ENCODE assay signal across 14 cellular contexts in genomic region chr18:33051397-33051796, GRCh38.
DNase-seq lines count a peak whose midpoint lies in the region; ATAC-seq, FAIRE-seq and TF ChIP-seq lines count a peak whose summit lies in the region.
"Had no signal": no experiment of that assay in that cellular context is flagged by ENCODE, and none has a peak within 500 bp of the region (broad histone marks: within the 10 kb centered on the region; RNA-seq: fewer than 3 reads in every experiment).

No MANE protein-coding gene starts in this region.

- H3K4me1 Mint-ChIP-seq in progenitor cell of endocrine pancreas (ENCODE audit: low read depth) = peaks cover 4% of the 10 kb centered on the region
- H3K4me1 Mint-ChIP-seq: stimulated activated naive CD8-positive, alpha-beta T cell treated with anti-CD3 and anti-CD28 coated beads, Interleukin-15, amount 100 ng/mL, for 72 hours had no signal

- no peak for TF ChIP-seq RAD21 in HepG2 (CRISPR knock-in tag; IDR thresholded peaks at IDR 0.05)

- no peak overlapping the region for H3K9ac ChIP-seq in HepG2 (ENCODE audit: insufficient read depth, low read depth, low read length)
- no peak overlapping the region for H3K9ac ChIP-seq in kidney (ENCODE audit: low read length in 2 of 2)

- H4K20me1 ChIP-seq in HepG2 (ENCODE audit: insufficient read depth, low read length) = no peaks in the 10 kb centered on the region

- H3K36me3 ChIP-seq in HepG2 (replicated peaks in 1 of 2; ENCODE audit: control insufficient read depth in 1 of 2, insufficient read depth in 2 of 2, low read length in 2 of 2) (no peaks in the 10 kb centered on the region), right lobe of liver (no peaks in the 10 kb centered on the region), kidney (ENCODE audit: control insufficient read depth in 1 of 2, insufficient read depth in 2 of 2, low read length in 2 of 2) (no peaks in the 10 kb centered on the region)

- FAIRE-seq in HepG2 (lab: Jason Lieb, UNC) = no peak
- no peak for FAIRE-seq in kidney (lab: Jason Lieb, UNC)
- FAIRE-seq: A549 had no signal

- H3K27me3 ChIP-seq in HepG2 (ENCODE audit: control insufficient read depth in 1 of 2, insufficient read depth in 2 of 2, low read length in 2 of 2) (no peaks in the 10 kb centered on the region; a peak in 1 of 5 replicates), right lobe of liver (no peaks in the 10 kb centered on the region)

- WGBS in HepG2 (ENCODE audit: low lambda C conversion rate) = 1% methylated on average over 5 of the region's 5 CpGs
- 40% methylated on average over 5 of the region's 5 CpGs for WGBS in right lobe of liver (ENCODE audit: insufficient coverage, low coverage, low lambda C conversion rate, missing lambda C conversion rate)

- H2AFZ ChIP-seq in HepG2 (ENCODE audit: low read length) = no peak overlapping the region

- POLR2A ChIA-PET in HepG2 (lab: Yijun Ruan, JAX) = no interaction called here

- H3K27ac Mint-ChIP-seq in progenitor cell of endocrine pancreas = no peak overlapping the region
- H3K27ac Mint-ChIP-seq: effector memory CD8-positive, alpha-beta T cell; stimulated activated naive CD8-positive, alpha-beta T cell treated with anti-CD3 and anti-CD28 coated beads, Interleukin-15, amount 100 ng/mL, for 72 hours had no signal

- H3K4me2 ChIP-seq in HepG2 (ENCODE audit: low read depth, low read length) = no peak overlapping the region
- H3K4me2 ChIP-seq: A549 had no signal

- ATAC-seq in HepG2 = no peak
- no peak for ATAC-seq in right lobe of liver
- ATAC-seq in GM21737 (IDR thresholded peaks at IDR 0.05; ENCODE audit: unreplicated experiment) = no peak
- ATAC-seq: A549; effector memory CD8-positive, alpha-beta T cell; HCT116; stimulated activated naive CD8-positive, alpha-beta T cell treated with anti-CD3 and anti-CD28 coated beads, Interleukin-15, amount 100 ng/mL, for 72 hours had no signal

- H3K9me3 ChIP-seq in HepG2 (ENCODE audit: low read length) (no peaks in the 10 kb centered on the region), right lobe of liver (no peaks in the 10 kb centered on the region), kidney (ENCODE audit: control insufficient read depth in 1 of 2, low read length in 2 of 2) (no peaks in the 10 kb centered on the region)
- H3K9me3 ChIP-seq: A549 had no signal

- no peaks in the 10 kb centered on the region for H3K9me3 Mint-ChIP-seq in progenitor cell of endocrine pancreas (ENCODE audit: low read depth)
- H3K9me3 Mint-ChIP-seq: stimulated activated naive CD8-positive, alpha-beta T cell treated with anti-CD3 and anti-CD28 coated beads, Interleukin-15, amount 100 ng/mL, for 72 hours had no signal

- H3K27me3 Mint-ChIP-seq in progenitor cell of endocrine pancreas = peaks cover 17% of the 10 kb centered on the region
- H3K27me3 Mint-ChIP-seq: effector memory CD8-positive, alpha-beta T cell; stimulated activated naive CD8-positive, alpha-beta T cell treated with anti-CD3 and anti-CD28 coated beads, Interleukin-15, amount 100 ng/mL, for 72 hours had no signal

- in situ Hi-C loops in HepG2 (cut with HindIII; ENCODE audit: extremely low pct_ligation_motif_present, low pct_unique_long_range_greater_than_20kb) = no loop called here

- H3K27ac ChIP-seq in HepG2 (ENCODE audit: extremely low read length, insufficient read depth, low read length) (no peak overlapping the region), right lobe of liver (no peak overlapping the region), kidney (ENCODE audit: low read depth in 2 of 2, low read length in 2 of 2) (no peak overlapping the region)
- H3K27ac ChIP-seq: A549 had no signal

- intact Hi-C loops in HepG2 (cut with micrococcal nuclease; ENCODE audit: unreplicated experiment) (no loop called here), right lobe of liver (cut with DNase I) (no loop called here), kidney (cut with DNase I) (no loop called here)

- H3K4me3 ChIP-seq in HepG2 (replicated peaks in 1 of 3; ENCODE audit: insufficient read depth in 1 of 3, low read depth in 2 of 3, low read length in 3 of 3) (no peak overlapping the region), right lobe of liver (no peak overlapping the region), cardiac fibroblast (replicated peaks in 1 of 2; ENCODE audit: low read depth in 2 of 2, low read length in 2 of 2) (no peak overlapping the region), kidney (ENCODE audit: low read length in 2 of 2) (no peak overlapping the region)
- H3K4me3 ChIP-seq: A549 had no signal

- no peak for TF ChIP-seq EP300 in HepG2 (IDR thresholded peaks at IDR 0.05; ENCODE audit: low read depth in 2 of 2, low read length in 2 of 2)
- no peak for TF ChIP-seq EP300 in HepG2 (CRISPR knock-in tag; IDR thresholded peaks at IDR 0.05; ENCODE audit: borderline replicate concordance)

- no peaks in the 10 kb centered on the region for H3K79me2 ChIP-seq in HepG2 (ENCODE audit: insufficient read depth, low read length)

- no peak overlapping the region for H3K4me3 Mint-ChIP-seq in progenitor cell of endocrine pancreas (ENCODE audit: low read depth)
- H3K4me3 Mint-ChIP-seq: effector memory CD8-positive, alpha-beta T cell; stimulated activated naive CD8-positive, alpha-beta T cell treated with anti-CD3 and anti-CD28 coated beads, Interleukin-15, amount 100 ng/mL, for 72 hours had no signal

- no peaks in the 10 kb centered on the region for H3K4me1 ChIP-seq in HepG2 (ENCODE audit: insufficient read depth, low read length)
- H3K4me1 ChIP-seq in right lobe of liver = no peaks in the 10 kb centered on the region
- H3K4me1 ChIP-seq in kidney (ENCODE audit: control insufficient read depth in 1 of 2, insufficient read depth in 1 of 2, low read depth in 1 of 2, low read length in 2 of 2) = no peaks in the 10 kb centered on the region
- H3K4me1 ChIP-seq: A549 had no signal

- TF ChIP-seq POLR2A in HepG2 (IDR thresholded peaks at IDR 0.05; ENCODE audit: insufficient read depth in 1 of 2, low read depth in 2 of 2, low read length in 2 of 2) = no peak
- no peak for TF ChIP-seq POLR2A in right lobe of liver (IDR thresholded peaks at IDR 0.05)

- no TSS peak for BruUV-seq in HepG2 (replicated peaks; lab: Mats Ljungman, UMichigan)

- TF ChIP-seq CTCF in HepG2 (CRISPR knock-in tag; IDR thresholded peaks at IDR 0.05) = no peak
- TF ChIP-seq CTCF in right lobe of liver (IDR thresholded peaks at IDR 0.05) = no peak
- no peak for TF ChIP-seq CTCF in cardiac fibroblast (IDR thresholded peaks at IDR 0.05; ENCODE audit: low read depth, low read length)
- no peak for TF ChIP-seq CTCF in progenitor cell of endocrine pancreas (IDR thresholded peaks at IDR 0.05; ENCODE audit: unreplicated experiment)
- TF ChIP-seq CTCF in kidney (IDR thresholded peaks at IDR 0.05; ENCODE audit: borderline replicate concordance, extremely low read depth, insufficient read depth) = no peak

- DNase-seq in HepG2 (ENCODE audit: low spot score) (peak; percentile 12), right lobe of liver (no peak), NCI-H510A treated with DMSO at 0.1 percent for 48 hours (lab: John Stamatoyannopoulos, UW) (peak; percentile 98), cardiac fibroblast (ENCODE audit: low read depth in 2 of 2) (peak; percentile 2 to 16), progenitor cell of endocrine pancreas (ENCODE audit: low spot score, unreplicated experiment) (no peak), AML-193 (lab: John Stamatoyannopoulos, UW) (no peak), kidney (no peak)
- DNase-seq: activated CD8-positive, alpha-beta memory T cell treated with anti-CD3 and anti-CD28 coated beads, Interleukin-2, amount 50 U/mL, for 4 hours; effector memory CD8-positive, alpha-beta T cell; stimulated activated CD4-positive, alpha-beta T cell treated with anti-CD3 and anti-CD28 coated beads, Interleukin-4, amount 100 ng/mL, for 24 hours; stimulated activated naive CD8-positive, alpha-beta T cell treated with anti-CD3 and anti-CD28 coated beads, Interleukin-15, amount 100 ng/mL, for 72 hours had no signal

- H3K36me3 Mint-ChIP-seq in progenitor cell of endocrine pancreas (ENCODE audit: insufficient read depth) = no peaks in the 10 kb centered on the region

- CTCF ChIA-PET in HepG2 (lab: Yijun Ruan, JAX; ENCODE audit: low intra/inter-chr PET ratio, low total read pairs) = no interaction called here

TF ChIP-seq in HepG2, 621 proteins besides CTCF, POLR2A, EP300 and RAD21:
- TF ChIP-seq SCMH1 (CRISPR knock-in tag; IDR thresholded peaks at IDR 0.05; ENCODE audit: borderline replicate concordance) (no peak), BCL6 (CRISPR knock-in tag; IDR thresholded peaks at IDR 0.05) (peak; percentile 42; the same call in 1 of the 2 replicates)

Comparison
In these comparisons a context has a peak if more than half of its experiments do, and no peak if none do; other contexts are left out.
1. DNase-seq: peak in HepG2 (single experiment), NCI-H510A treated with DMSO at 0.1 percent for 48 hours (single experiment) and cardiac fibroblast (2 of 2); none in right lobe of liver (0 of 3), progenitor cell of endocrine pancreas (single experiment), AML-193 (0 of 2) and kidney (single experiment).